1 cellular context compared by ENCODE assay signal in the genomic region with DNA sequence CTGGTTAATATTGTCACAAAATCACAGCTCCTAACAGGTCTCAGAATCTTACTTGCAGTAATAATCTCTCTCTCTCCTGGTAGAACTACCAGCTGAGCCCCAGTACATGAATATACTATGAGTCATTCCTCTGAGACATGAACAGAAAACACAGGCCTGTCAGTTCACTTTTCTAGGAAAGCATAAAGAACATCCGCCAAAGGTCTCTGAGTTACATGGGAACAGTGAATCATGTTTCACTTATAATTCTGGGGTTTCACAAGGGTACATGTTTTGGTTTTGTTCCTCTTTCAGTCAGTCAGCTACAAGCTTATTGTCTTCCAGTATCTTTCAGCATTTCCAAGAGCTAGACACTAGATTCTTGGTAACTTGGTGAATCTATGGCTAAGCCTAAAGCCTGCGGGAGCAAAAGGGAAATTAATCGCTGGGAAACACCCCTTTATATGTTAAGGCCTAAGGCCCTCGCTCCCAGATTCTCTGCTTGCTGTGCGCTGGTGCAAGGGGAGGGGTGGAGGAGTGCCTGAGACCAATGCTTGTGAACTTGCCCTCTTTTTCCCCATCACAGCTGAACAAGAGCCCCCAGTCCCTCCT.
TF ChIP-seq lines count a peak whose summit lies in the region.

No MANE protein-coding gene starts in this region.

TF ChIP-seq in SK-N-SH, 30 proteins besides CTCF, POLR2A, EP300 and RAD21 (continued from another document):
- TF ChIP-seq, protein P1, sequence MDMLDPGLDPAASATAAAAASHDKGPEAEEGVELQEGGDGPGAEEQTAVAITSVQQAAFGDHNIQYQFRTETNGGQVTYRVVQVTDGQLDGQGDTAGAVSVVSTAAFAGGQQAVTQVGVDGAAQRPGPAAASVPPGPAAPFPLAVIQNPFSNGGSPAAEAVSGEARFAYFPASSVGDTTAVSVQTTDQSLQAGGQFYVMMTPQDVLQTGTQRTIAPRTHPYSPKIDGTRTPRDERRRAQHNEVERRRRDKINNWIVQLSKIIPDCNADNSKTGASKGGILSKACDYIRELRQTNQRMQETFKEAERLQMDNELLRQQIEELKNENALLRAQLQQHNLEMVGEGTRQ (IDR thresholded peaks at IDR 0.05; ENCODE audit: borderline replicate concordance, low read depth, low read length) = no peak
- TF ChIP-seq RCOR1 (IDR thresholded peaks at IDR 0.05; ENCODE audit: low read length) (no peak), RFX5 (IDR thresholded peaks at IDR 0.05; ENCODE audit: low read length) (no peak), FOXJ3 (CRISPR knock-in tag; IDR thresholded peaks at IDR 0.05) (no peak), NFIC (IDR thresholded peaks at IDR 0.05; ENCODE audit: borderline replicate concordance) (no peak; the same call in 1 of the 2 replicates), ELF1 (IDR thresholded peaks at IDR 0.05) (no peak), FOSL2 (IDR thresholded peaks at IDR 0.05; ENCODE audit: borderline replicate concordance, low read depth) (peak; percentile 93), GABPA (IDR thresholded peaks at IDR 0.05; ENCODE audit: low read depth) (no peak), POLR2AphosphoS5 (IDR thresholded peaks at IDR 0.05; ENCODE audit: low read depth, low read length) (no peak), TEAD4 (IDR thresholded peaks at IDR 0.05; ENCODE audit: borderline replicate concordance, insufficient read depth) (no peak), TCF12 (IDR thresholded peaks at IDR 0.05) (peak; percentile 76), TAF1 (IDR thresholded peaks at IDR 0.05; ENCODE audit: borderline replicate concordance, low read depth, low read length) (no peak), JUND (IDR thresholded peaks at IDR 0.05) (peak; percentile 84), CHD2 (IDR thresholded peaks at IDR 0.05; ENCODE audit: low read length, partially characterized antibody) (no peak), YY1 (IDR thresholded peaks at IDR 0.05; ENCODE audit: low read depth) (no peak), FOXM1 (IDR thresholded peaks at IDR 0.05; ENCODE audit: low read depth) (no peak)
- TF ChIP-seq, protein P2, sequence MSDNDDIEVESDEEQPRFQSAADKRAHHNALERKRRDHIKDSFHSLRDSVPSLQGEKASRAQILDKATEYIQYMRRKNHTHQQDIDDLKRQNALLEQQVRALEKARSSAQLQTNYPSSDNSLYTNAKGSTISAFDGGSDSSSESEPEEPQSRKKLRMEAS (IDR thresholded peaks at IDR 0.05; ENCODE audit: low read depth) = peak; percentile 44; the same call in 1 of the 2 replicates
- TF ChIP-seq, protein P3, sequence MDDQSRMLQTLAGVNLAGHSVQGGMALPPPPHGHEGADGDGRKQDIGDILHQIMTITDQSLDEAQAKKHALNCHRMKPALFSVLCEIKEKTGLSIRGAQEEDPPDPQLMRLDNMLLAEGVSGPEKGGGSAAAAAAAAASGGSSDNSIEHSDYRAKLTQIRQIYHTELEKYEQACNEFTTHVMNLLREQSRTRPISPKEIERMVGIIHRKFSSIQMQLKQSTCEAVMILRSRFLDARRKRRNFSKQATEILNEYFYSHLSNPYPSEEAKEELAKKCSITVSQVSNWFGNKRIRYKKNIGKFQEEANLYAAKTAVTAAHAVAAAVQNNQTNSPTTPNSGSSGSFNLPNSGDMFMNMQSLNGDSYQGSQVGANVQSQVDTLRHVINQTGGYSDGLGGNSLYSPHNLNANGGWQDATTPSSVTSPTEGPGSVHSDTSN (IDR thresholded peaks at IDR 0.05) = peak; percentile 86
- TF ChIP-seq, protein P4, sequence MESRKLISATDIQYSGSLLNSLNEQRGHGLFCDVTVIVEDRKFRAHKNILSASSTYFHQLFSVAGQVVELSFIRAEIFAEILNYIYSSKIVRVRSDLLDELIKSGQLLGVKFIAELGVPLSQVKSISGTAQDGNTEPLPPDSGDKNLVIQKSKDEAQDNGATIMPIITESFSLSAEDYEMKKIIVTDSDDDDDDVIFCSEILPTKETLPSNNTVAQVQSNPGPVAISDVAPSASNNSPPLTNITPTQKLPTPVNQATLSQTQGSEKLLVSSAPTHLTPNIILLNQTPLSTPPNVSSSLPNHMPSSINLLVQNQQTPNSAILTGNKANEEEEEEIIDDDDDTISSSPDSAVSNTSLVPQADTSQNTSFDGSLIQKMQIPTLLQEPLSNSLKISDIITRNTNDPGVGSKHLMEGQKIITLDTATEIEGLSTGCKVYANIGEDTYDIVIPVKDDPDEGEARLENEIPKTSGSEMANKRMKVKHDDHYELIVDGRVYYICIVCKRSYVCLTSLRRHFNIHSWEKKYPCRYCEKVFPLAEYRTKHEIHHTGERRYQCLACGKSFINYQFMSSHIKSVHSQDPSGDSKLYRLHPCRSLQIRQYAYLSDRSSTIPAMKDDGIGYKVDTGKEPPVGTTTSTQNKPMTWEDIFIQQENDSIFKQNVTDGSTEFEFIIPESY (IDR thresholded peaks at IDR 0.05; ENCODE audit: borderline replicate concordance, low read depth) = no peak
TF ChIP-seq in SK-N-SH: peak in this region for 7.
